In the genomic region with DNA sequence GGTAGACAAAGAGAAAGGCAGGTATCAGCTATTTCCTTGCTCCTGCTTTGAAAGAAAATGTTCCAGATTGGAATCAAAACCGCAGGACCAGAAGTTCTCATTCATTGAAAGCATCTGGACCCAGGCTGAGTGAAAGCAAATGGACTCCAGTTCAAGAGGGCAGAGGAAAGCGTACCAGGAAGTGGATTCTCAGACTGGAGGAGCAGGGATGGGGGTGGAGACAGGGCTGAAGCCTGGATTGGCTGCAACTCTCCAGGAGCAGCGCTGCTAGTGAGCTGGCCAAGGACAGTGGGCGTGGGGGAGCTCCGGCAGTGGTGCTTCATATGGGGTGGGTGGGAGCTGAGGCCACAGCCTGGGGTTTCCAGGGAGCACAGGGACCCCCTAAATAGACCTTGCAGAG, we compare ENCODE assay signal across 10 cellular contexts.
DNase-seq lines count a peak whose midpoint lies in the region; ATAC-seq and TF ChIP-seq lines count a peak whose summit lies in the region.
"Had no signal": no experiment of that assay in that cellular context is flagged by ENCODE, and none has a peak within 500 bp of the region (broad histone marks: within the 10 kb centered on the region; RNA-seq: fewer than 3 reads in every experiment).

No MANE protein-coding gene starts in this region.

- H3K4me2 ChIP-seq in neural progenitor cell: no peak overlapping the region

- H3K4me1 ChIP-seq in neural progenitor cell: peaks cover 16% of the 10 kb centered on the region

- DNase-seq in Daoy (ENCODE audit: low read depth) (peak; percentile 40), NCI-H2107 (lab: John Stamatoyannopoulos, UW) (peak; percentile 80), neural progenitor cell (ENCODE audit: low spot score) (peak; percentile 36), superior temporal gyrus (ENCODE audit: extremely low spot score) (no peak), progenitor cell of endocrine pancreas (ENCODE audit: low spot score, unreplicated experiment) (no peak)
- DNase-seq in activated T-helper 1 cell treated with anti-CD3 and anti-CD28 coated beads, Interleukin-12 subunit alpha, Interleukin-12 subunit beta, Interleukin-2, Interleukin-4 antibody, amounts not matched to agents 30 ng/mL and 10 ng/mL and 1 ng/mL, durations not matched to agents 14 hours and 24 hours and 36 hours (ENCODE audit: low spot score): no peak
- DNase-seq: activated naive CD8-positive, alpha-beta T cell treated with anti-CD3 and anti-CD28 coated beads, Interleukin-2, amount 10 ng/mL, durations not matched to agents 7 days and 5 days; NCI-H524 treated with DMSO at 0.1 percent for 48 hours had no signal

- no peaks in the 10 kb centered on the region for H4K20me1 ChIP-seq in neural progenitor cell (ENCODE audit: low read depth)

- H3K36me3 ChIP-seq in neural progenitor cell: no peaks in the 10 kb centered on the region

- H2AFZ ChIP-seq in neural progenitor cell (replicated peaks): peak overlapping the region; percentile 60

- no peaks in the 10 kb centered on the region for H3K9me3 ChIP-seq in neural progenitor cell (ENCODE audit: low read depth)

- H3K27ac ChIP-seq in neural progenitor cell: no peak overlapping the region

- H3K4me3 ChIP-seq in neural progenitor cell: no peak overlapping the region

- H3K27ac Mint-ChIP-seq in neural progenitor cell (peak overlapping the region; percentile 51), progenitor cell of endocrine pancreas (no peak overlapping the region)
- H3K27ac Mint-ChIP-seq in activated T-helper 1 cell treated with anti-CD3 and anti-CD28 coated beads, Interleukin-12 subunit alpha, Interleukin-12 subunit beta, Interleukin-2, Interleukin-4 antibody, amounts not matched to agents 30 ng/mL and 10 ng/mL and 1 ng/mL, durations not matched to agents 14 hours and 24 hours and 36 hours: no peak overlapping the region
- H3K27ac Mint-ChIP-seq: activated naive CD8-positive, alpha-beta T cell treated with anti-CD3 and anti-CD28 coated beads, Interleukin-2, amount 10 ng/mL, durations not matched to agents 7 days and 5 days had no signal

- ATAC-seq in esophagus mucosa (peak; percentile 45), HG02981 (IDR thresholded peaks at IDR 0.05; ENCODE audit: unreplicated experiment) (no peak)

- H3K36me3 Mint-ChIP-seq in neural progenitor cell (peaks cover 1% of the 10 kb centered on the region), progenitor cell of endocrine pancreas (ENCODE audit: insufficient read depth) (no peaks in the 10 kb centered on the region)
- H3K36me3 Mint-ChIP-seq in activated T-helper 1 cell treated with anti-CD3 and anti-CD28 coated beads, Interleukin-12 subunit alpha, Interleukin-12 subunit beta, Interleukin-2, Interleukin-4 antibody, amounts not matched to agents 30 ng/mL and 10 ng/mL and 1 ng/mL, durations not matched to agents 14 hours and 24 hours and 36 hours (ENCODE audit: low read depth): no peaks in the 10 kb centered on the region
- H3K36me3 Mint-ChIP-seq: activated naive CD8-positive, alpha-beta T cell treated with anti-CD3 and anti-CD28 coated beads, Interleukin-2, amount 10 ng/mL, durations not matched to agents 7 days and 5 days had no signal

- no peaks in the 10 kb centered on the region for H3K27me3 ChIP-seq in neural progenitor cell

- no peaks in the 10 kb centered on the region for H3K79me2 ChIP-seq in neural progenitor cell (ENCODE audit: low read depth)

- H3K27me3 Mint-ChIP-seq in neural progenitor cell (ENCODE audit: insufficient read depth, low read depth) (peaks cover 18% of the 10 kb centered on the region), progenitor cell of endocrine pancreas (peaks cover 47% of the 10 kb centered on the region)
- H3K27me3 Mint-ChIP-seq in activated T-helper 1 cell treated with anti-CD3 and anti-CD28 coated beads, Interleukin-12 subunit alpha, Interleukin-12 subunit beta, Interleukin-2, Interleukin-4 antibody, amounts not matched to agents 30 ng/mL and 10 ng/mL and 1 ng/mL, durations not matched to agents 14 hours and 24 hours and 36 hours (ENCODE audit: insufficient read depth): peaks cover 6% of the 10 kb centered on the region

- H3K9me3 Mint-ChIP-seq in neural progenitor cell (peaks cover 12% of the 10 kb centered on the region), progenitor cell of endocrine pancreas (ENCODE audit: low read depth) (peaks cover 2% of the 10 kb centered on the region)
- no peaks in the 10 kb centered on the region for H3K9me3 Mint-ChIP-seq in activated T-helper 1 cell treated with anti-CD3 and anti-CD28 coated beads, Interleukin-12 subunit alpha, Interleukin-12 subunit beta, Interleukin-2, Interleukin-4 antibody, amounts not matched to agents 30 ng/mL and 10 ng/mL and 1 ng/mL, durations not matched to agents 14 hours and 24 hours and 36 hours
- H3K9me3 Mint-ChIP-seq: activated naive CD8-positive, alpha-beta T cell treated with anti-CD3 and anti-CD28 coated beads, Interleukin-2, amount 10 ng/mL, durations not matched to agents 7 days and 5 days had no signal

- H3K4me1 Mint-ChIP-seq in neural progenitor cell: peaks cover 27% of the 10 kb centered on the region
- H3K4me1 Mint-ChIP-seq in activated T-helper 1 cell treated with anti-CD3 and anti-CD28 coated beads, Interleukin-12 subunit alpha, Interleukin-12 subunit beta, Interleukin-2, Interleukin-4 antibody, amounts not matched to agents 30 ng/mL and 10 ng/mL and 1 ng/mL, durations not matched to agents 14 hours and 24 hours and 36 hours (ENCODE audit: low read depth): peaks cover 5% of the 10 kb centered on the region
- peaks cover 17% of the 10 kb centered on the region for H3K4me1 Mint-ChIP-seq in progenitor cell of endocrine pancreas (ENCODE audit: low read depth)
- H3K4me1 Mint-ChIP-seq: activated naive CD8-positive, alpha-beta T cell treated with anti-CD3 and anti-CD28 coated beads, Interleukin-2, amount 10 ng/mL, durations not matched to agents 7 days and 5 days had no signal

- TF ChIP-seq CTCF in neural progenitor cell (IDR thresholded peaks at IDR 0.05) (no peak), progenitor cell of endocrine pancreas (IDR thresholded peaks at IDR 0.05; ENCODE audit: unreplicated experiment) (no peak)

- H3F3A ChIP-seq in neural progenitor cell (ENCODE audit: low read depth): no peaks in the 10 kb centered on the region

- no peak overlapping the region for H3K9ac ChIP-seq in neural progenitor cell

- H3K4me3 Mint-ChIP-seq in neural progenitor cell (no peak overlapping the region), progenitor cell of endocrine pancreas (ENCODE audit: low read depth) (no peak overlapping the region)
- H3K4me3 Mint-ChIP-seq in activated T-helper 1 cell treated with anti-CD3 and anti-CD28 coated beads, Interleukin-12 subunit alpha, Interleukin-12 subunit beta, Interleukin-2, Interleukin-4 antibody, amounts not matched to agents 30 ng/mL and 10 ng/mL and 1 ng/mL, durations not matched to agents 14 hours and 24 hours and 36 hours: no peak overlapping the region
- H3K4me3 Mint-ChIP-seq: activated naive CD8-positive, alpha-beta T cell treated with anti-CD3 and anti-CD28 coated beads, Interleukin-2, amount 10 ng/mL, durations not matched to agents 7 days and 5 days had no signal

- intact Hi-C loops in activated T-helper 1 cell treated with anti-CD3 and anti-CD28 coated beads, Interleukin-12 subunit alpha, Interleukin-12 subunit beta, Interleukin-2, Interleukin-4 antibody, amounts not matched to agents 30 ng/mL and 10 ng/mL and 1 ng/mL, durations not matched to agents 14 hours and 24 hours and 36 hours (cut with micrococcal nuclease): no loop called here

Comparison
In these comparisons a context has a peak if more than half of its experiments do, and no peak if none do; other contexts are left out.
1. DNase-seq: peak in Daoy (single experiment), NCI-H2107 (single experiment) and neural progenitor cell (single experiment); none in superior temporal gyrus (single experiment), activated T-helper 1 cell treated with anti-CD3 and anti-CD28 coated beads, Interleukin-12 subunit alpha, Interleukin-12 subunit beta, Interleukin-2, Interleukin-4 antibody, amounts not matched to agents 30 ng/mL and 10 ng/mL and 1 ng/mL, durations not matched to agents 14 hours and 24 hours and 36 hours (single experiment) and progenitor cell of endocrine pancreas (single experiment).